Comparison of ENCODE assay signal across 8 cellular contexts in genomic region chr3:38455639-38456430, GRCh38. TPM values are rescaled to one million over a fixed set of nuclear protein-coding genes. Genes with fewer than 3 reads are reported as not detected.
DNase-seq lines count a peak whose midpoint lies in the region; ATAC-seq and TF ChIP-seq lines count a peak whose summit lies in the region.

No MANE protein-coding gene starts in this region.

- ATAC-seq in naive thymus-derived CD4-positive, alpha-beta T cell, result peak; percentile 33

- H3K4me1 Mint-ChIP-seq in activated naive CD4-positive, alpha-beta T cell treated with anti-CD3 and anti-CD28 coated beads, Interleukin-2, amount 10 ng/mL, durations not matched to agents 7 days and 5 days, result peaks cover 24% of the 10 kb centered on the region
- peaks cover 7 to 40% (median 25%) of the 10 kb centered on the region in 7 donors for H3K4me1 Mint-ChIP-seq in naive thymus-derived CD4-positive, alpha-beta T cell

- peaks cover 43% of the 10 kb centered on the region for H3K27me3 Mint-ChIP-seq in activated naive CD4-positive, alpha-beta T cell treated with anti-CD3 and anti-CD28 coated beads, Interleukin-2, amount 10 ng/mL, durations not matched to agents 7 days and 5 days
- peaks cover 0 to 12% (median 0%) of the 10 kb centered on the region in 5 donors for H3K27me3 Mint-ChIP-seq in naive thymus-derived CD4-positive, alpha-beta T cell

- intact Hi-C loops in OCI-LY7 (cut with micrococcal nuclease; ENCODE audit: unreplicated experiment), result no loop called here
- intact Hi-C loops in naive thymus-derived CD4-positive, alpha-beta T cell (cut with micrococcal nuclease), result loop anchor here (1.0 to 2.0 kb wide), 8 partner anchors 23 to 319 kb away; partner anchors contain the start of genes XYLB (in 2 of the 2), ACAA1 (in 1 of the 2) and EXOG (in 1 of the 2)

- H3K27ac Mint-ChIP-seq in activated naive CD4-positive, alpha-beta T cell treated with anti-CD3 and anti-CD28 coated beads, Interleukin-2, amount 10 ng/mL, durations not matched to agents 7 days and 5 days, result no peak overlapping the region
- H3K27ac Mint-ChIP-seq in naive thymus-derived CD4-positive, alpha-beta T cell, result peak overlapping the region in 6 of 9 donors; percentile 25 to 91 (median 59)

- H3K9me2 ChIP-seq in OCI-LY7 (ENCODE audit: insufficient read depth, low read length), result no peaks in the 10 kb centered on the region

- H3K9me3 ChIP-seq in OCI-LY7 (ENCODE audit: low read length), result no peaks in the 10 kb centered on the region
- no peaks in the 10 kb centered on the region for H3K9me3 ChIP-seq in effector memory CD4-positive, alpha-beta T cell (ENCODE audit: control insufficient read depth, low read length)
- no peaks in the 10 kb centered on the region for H3K9me3 ChIP-seq in naive thymus-derived CD4-positive, alpha-beta T cell (ENCODE audit: control insufficient read depth in 2 of 3, low read length in 3 of 3)

- no peaks in the 10 kb centered on the region for H3K27me3 ChIP-seq in effector memory CD4-positive, alpha-beta T cell (replicated peaks; ENCODE audit: control insufficient read depth, insufficient read depth, low read length, poor library complexity, severe bottlenecking)
- H3K27me3 ChIP-seq in naive thymus-derived CD4-positive, alpha-beta T cell (ENCODE audit: control insufficient read depth in 2 of 2, insufficient read depth in 2 of 2, low read length in 2 of 2), result no peaks in the 10 kb centered on the region

- H3K9me3 Mint-ChIP-seq in activated naive CD4-positive, alpha-beta T cell treated with anti-CD3 and anti-CD28 coated beads, Interleukin-2, amount 10 ng/mL, durations not matched to agents 7 days and 5 days, result peaks cover 1% of the 10 kb centered on the region
- H3K9me3 Mint-ChIP-seq in naive thymus-derived CD4-positive, alpha-beta T cell, result peaks cover 0 to 3% (median 0%) of the 10 kb centered on the region in 11 donors

- H3K4me3 ChIP-seq in OCI-LY7 (ENCODE audit: low read depth, low read length, poor library complexity, severe bottlenecking), result peak overlapping the region; percentile 72
- H3K4me3 ChIP-seq in effector memory CD4-positive, alpha-beta T cell (ENCODE audit: insufficient read depth, low read depth, low read length, poor library complexity, severe bottlenecking), result peak overlapping the region; percentile 66
- H3K4me3 ChIP-seq in naive thymus-derived CD4-positive, alpha-beta T cell (ENCODE audit: low read length), result peak overlapping the region; percentile 74

- peak overlapping the region; percentile 84 for H3K4me3 Mint-ChIP-seq in activated naive CD4-positive, alpha-beta T cell treated with anti-CD3 and anti-CD28 coated beads, Interleukin-2, amount 10 ng/mL, durations not matched to agents 7 days and 5 days
- H3K4me3 Mint-ChIP-seq in naive thymus-derived CD4-positive, alpha-beta T cell, result peak overlapping the region; percentile 81 to 97 (median 96)

- no peaks in the 10 kb centered on the region for H3K36me3 ChIP-seq in OCI-LY7 (ENCODE audit: insufficient read depth, low read length)
- no peaks in the 10 kb centered on the region for H3K36me3 ChIP-seq in effector memory CD4-positive, alpha-beta T cell (ENCODE audit: control insufficient read depth, insufficient read depth, low read length)
- H3K36me3 ChIP-seq in naive thymus-derived CD4-positive, alpha-beta T cell (ENCODE audit: control insufficient read depth in 2 of 3, insufficient read depth in 3 of 3, low read length in 3 of 3), result no peaks in the 10 kb centered on the region

- H3K4me1 ChIP-seq in OCI-LY7 (ENCODE audit: insufficient read depth, low read length, poor library complexity, severe bottlenecking), result no peaks in the 10 kb centered on the region
- peaks cover 14% of the 10 kb centered on the region for H3K4me1 ChIP-seq in effector memory CD4-positive, alpha-beta T cell (ENCODE audit: control insufficient read depth, insufficient read depth, low read length, poor library complexity, severe bottlenecking)
- H3K4me1 ChIP-seq in naive thymus-derived CD4-positive, alpha-beta T cell (ENCODE audit: control insufficient read depth in 2 of 2, insufficient read depth in 2 of 2, low read length in 2 of 2), result peaks cover 5 to 12% of the 10 kb centered on the region in 2 donors

- no peak for DNase-seq in activated naive CD4-positive, alpha-beta T cell treated with anti-CD3 and anti-CD28 coated beads, Interleukin-2, amount 10 ng/mL, durations not matched to agents 7 days and 5 days
- no peak for DNase-seq in activated naive CD4-positive, alpha-beta T cell (lab: John Stamatoyannopoulos, UW)
- DNase-seq in OCI-LY7 (ENCODE audit: low spot score), result no peak
- no peak for DNase-seq in effector memory CD4-positive, alpha-beta T cell
- peak in 1 of 9 donors; percentile 46 for DNase-seq in naive thymus-derived CD4-positive, alpha-beta T cell
- DNase-seq in midbrain (lab: John Stamatoyannopoulos, UW), result no peak
- no peak for DNase-seq in AG08395 (ENCODE audit: low spot score)
- no peak for DNase-seq in effector CD4-positive, alpha-beta T cell

- peak overlapping the region; percentile 94 for H3K4me2 ChIP-seq in OCI-LY7 (ENCODE audit: low read length)

- no TSS peak for BruUV-seq in OCI-LY7 (replicated peaks; lab: Mats Ljungman, UMichigan)

- no peaks in the 10 kb centered on the region for H4K20me1 ChIP-seq in OCI-LY7 (ENCODE audit: insufficient read depth, low read length)

- no peaks in the 10 kb centered on the region for H3K79me2 ChIP-seq in OCI-LY7 (ENCODE audit: insufficient read depth, low read depth, low read length)

- CTCF ChIA-PET in activated naive CD4-positive, alpha-beta T cell treated with anti-CD3 and anti-CD28 coated beads, Interleukin-2, amount 10 ng/mL, durations not matched to agents 7 days and 5 days (lab: Charles Lee), result interaction anchor here (0.7 to 1.3 kb wide), 4 partner anchors 25 to 109 kb away, joined by 3 to 8 read pairs (median 3); partner anchors contain the start of genes EXOG and XYLB
- CTCF ChIA-PET in OCI-LY7 (lab: Charles Lee; ENCODE audit: unreplicated experiment), result no interaction called here
- CTCF ChIA-PET in naive thymus-derived CD4-positive, alpha-beta T cell (lab: Charles Lee), result interaction anchor here (0.6 to 1.9 kb wide), 4 partner anchors 25 to 109 kb away, joined by 3 to 13 read pairs (median 6); partner anchors contain the start of gene XYLB

- POLR2A ChIA-PET in OCI-LY7 (lab: Charles Lee), result interaction anchor here (0.9 to 1.2 kb wide), 3 partner anchors 9 to 41 kb away, joined by 3 read pairs; no protein-coding TSS in a partner anchor
- POLR2A ChIA-PET in naive thymus-derived CD4-positive, alpha-beta T cell (lab: Charles Lee), result interaction anchor here (0.6 to 1.1 kb wide), 3 partner anchors 18 to 110 kb away, joined by 3 to 4 read pairs (median 3); partner anchors contain the start of gene XYLB

- H2AFZ ChIP-seq in OCI-LY7 (ENCODE audit: low read length), result no peak overlapping the region; the same call in 1 of the 2 replicates

- peaks cover 1% of the 10 kb centered on the region for H3K36me3 Mint-ChIP-seq in activated naive CD4-positive, alpha-beta T cell treated with anti-CD3 and anti-CD28 coated beads, Interleukin-2, amount 10 ng/mL, durations not matched to agents 7 days and 5 days
- H3K36me3 Mint-ChIP-seq in naive thymus-derived CD4-positive, alpha-beta T cell, result peaks cover 0 to 3% (median 0%) of the 10 kb centered on the region in 5 donors

- H3K27ac ChIP-seq in OCI-LY7 (ENCODE audit: low read depth, low read length, poor library complexity, severe bottlenecking), result no peak overlapping the region
- no peak overlapping the region for H3K27ac ChIP-seq in effector memory CD4-positive, alpha-beta T cell (ENCODE audit: insufficient read depth, low read length, poor library complexity, severe bottlenecking)
- H3K27ac ChIP-seq in naive thymus-derived CD4-positive, alpha-beta T cell (ENCODE audit: low read depth, low read length), result peak overlapping the region; percentile 60

- TF ChIP-seq CTCF in OCI-LY7 (conservative IDR thresholded peaks at IDR 0.05; ENCODE audit: low read length), result no peak

RNA-seq across cellular contexts. Expression of gene ACVR2B, which starts 2.1 kb away (rescaled TPM):
- 7.8 and 11.3 TPM in 2 replicates for total RNA-seq in OCI-LY7 (2014; rRNA removed; shearing (Covaris generic))
- total RNA-seq in OCI-LY7 (2022), result 7.2 and 7.9 TPM in 2 replicates
- 10 to 100 TPM in 2 of 5 experiments, 1 to 10 TPM in 3; 3.8 to 14.0 (median 8.3) TPM for total RNA-seq in naive thymus-derived CD4-positive, alpha-beta T cell
- 1 to 10 TPM in 1 of 2 donors, under 1 TPM in 1; 0.71 to 1.7 TPM for polyA plus RNA-seq in naive thymus-derived CD4-positive, alpha-beta T cell

RNA-seq across cellular contexts. Expression of gene EXOG, which starts 40.3 kb away (rescaled TPM):
- 15.8 and 30.7 TPM in 2 replicates for total RNA-seq in OCI-LY7 (2014; rRNA removed; shearing (Covaris generic))
- total RNA-seq in OCI-LY7 (2022), result 41.2 and 42.3 TPM in 2 replicates
- 10 to 100 TPM; 20.4 to 31.0 (median 21.3) TPM for total RNA-seq in naive thymus-derived CD4-positive, alpha-beta T cell
- polyA plus RNA-seq in naive thymus-derived CD4-positive, alpha-beta T cell, result 1 to 10 TPM; 6.1 to 6.6 TPM
